9 cellular contexts compared by ENCODE assay signal in genomic region chr7:121752706-121753105, GRCh38.
DNase-seq lines count a peak whose midpoint lies in the region; ATAC-seq and TF ChIP-seq lines count a peak whose summit lies in the region.
"Had no signal": no experiment of that assay in that cellular context is flagged by ENCODE, and none has a peak within 500 bp of the region (broad histone marks: within the 10 kb centered on the region; RNA-seq: fewer than 3 reads in every experiment).

No MANE protein-coding gene starts in this region.

- TF ChIP-seq POLR2A in prostate gland (IDR thresholded peaks at IDR 0.05) = no peak

- no peak for ATAC-seq in HG03354 (IDR thresholded peaks at IDR 0.05; ENCODE audit: poor library complexity, severe bottlenecking, unreplicated experiment)
- no peak for ATAC-seq in activated CD4-positive, alpha-beta T cell treated with anti-CD3 and anti-CD28 coated beads for 36 hours
- ATAC-seq: left lung had no signal

- intact Hi-C loops in dorsolateral prefrontal cortex (cut with DNase I) (loop anchor here (2.0 to 5.0 kb wide), 2 partner anchors 45 to 242 kb away; no protein-coding TSS in a partner anchor), prostate gland (cut with DNase I) (no loop called here)
- intact Hi-C loops in activated CD4-positive, alpha-beta T cell treated with anti-CD3 and anti-CD28 coated beads for 36 hours (cut with DNase I, micrococcal nuclease) = loop anchor here (2.0 to 5.0 kb wide), 2 partner anchors 242 to 245 kb away; no protein-coding TSS in a partner anchor

- H3K9me3 Mint-ChIP-seq in activated CD4-positive, alpha-beta T cell treated with anti-CD3 and anti-CD28 coated beads for 36 hours (ENCODE audit: low read depth) = no peaks in the 10 kb centered on the region
- H3K9me3 Mint-ChIP-seq: activated naive CD4-positive, alpha-beta T cell treated with anti-CD3 and anti-CD28 coated beads, Interleukin-2, amount 50 U/mL, for 24 hours had no signal

- H3K4me3 Mint-ChIP-seq in activated CD4-positive, alpha-beta T cell treated with anti-CD3 and anti-CD28 coated beads for 36 hours = no peak overlapping the region
- H3K4me3 Mint-ChIP-seq: activated naive CD4-positive, alpha-beta T cell treated with anti-CD3 and anti-CD28 coated beads, Interleukin-2, amount 50 U/mL, for 24 hours had no signal

- H3K27me3 Mint-ChIP-seq in activated CD4-positive, alpha-beta T cell treated with anti-CD3 and anti-CD28 coated beads for 36 hours = no peaks in the 10 kb centered on the region
- H3K27me3 Mint-ChIP-seq: activated naive CD4-positive, alpha-beta T cell treated with anti-CD3 and anti-CD28 coated beads, Interleukin-2, amount 50 U/mL, for 24 hours had no signal

- H3K36me3 Mint-ChIP-seq in activated CD4-positive, alpha-beta T cell treated with anti-CD3 and anti-CD28 coated beads for 36 hours (ENCODE audit: low read depth) = no peaks in the 10 kb centered on the region
- H3K36me3 Mint-ChIP-seq: activated naive CD4-positive, alpha-beta T cell treated with anti-CD3 and anti-CD28 coated beads, Interleukin-2, amount 50 U/mL, for 24 hours had no signal

- no peaks in the 10 kb centered on the region for H3K4me1 ChIP-seq in prostate gland (replicated peaks)
- H3K4me1 ChIP-seq: left lung had no signal

- TF ChIP-seq CTCF in GM12873 (IDR thresholded peaks at IDR 0.05; ENCODE audit: insufficient read depth, low read depth, low read length, missing control alignments) (peak; percentile 42), dorsolateral prefrontal cortex (IDR thresholded peaks at IDR 0.05 in 54 of 56, conservative IDR thresholded peaks at IDR 0.05 in 2 of 56; ENCODE audit: low read depth in 1 of 56, partially characterized antibody in 56 of 56) (peak in 52 of 56 donors; percentile 18 to 74 (median 48)), prostate gland (IDR thresholded peaks at IDR 0.05) (no peak)

- POLR2A ChIA-PET in activated CD4-positive, alpha-beta T cell treated with anti-CD3 and anti-CD28 coated beads for 36 hours (lab: Charles Lee) = no interaction called here

- no peaks in the 10 kb centered on the region for H3K9me3 ChIP-seq in prostate gland
- H3K9me3 ChIP-seq: left lung had no signal

- CTCF ChIA-PET in activated CD4-positive, alpha-beta T cell treated with anti-CD3 and anti-CD28 coated beads for 36 hours (lab: Charles Lee) = interaction anchor here (1.6 kb wide), 1 partner anchor 242 kb away, joined by 4 read pairs; no protein-coding TSS in a partner anchor

- DNase-seq in NCI-H146 (lab: John Stamatoyannopoulos, UW) = peak; percentile 47
- DNase-seq in dorsolateral prefrontal cortex = no peak
- DNase-seq in pons (ENCODE audit: low spot score) = peak; percentile 31
- DNase-seq in activated CD4-positive, alpha-beta T cell treated with anti-CD3 and anti-CD28 coated beads for 36 hours = no peak
- DNase-seq in prostate gland (ENCODE audit: low spot score) = no peak
- DNase-seq: left lung had no signal

- H3K36me3 ChIP-seq in prostate gland = no peaks in the 10 kb centered on the region
- H3K36me3 ChIP-seq: left lung had no signal

- H3K27ac ChIP-seq in dorsolateral prefrontal cortex (no peak overlapping the region), prostate gland (no peak overlapping the region)
- H3K27ac ChIP-seq: left lung had no signal

- H3K27me3 ChIP-seq in dorsolateral prefrontal cortex (peaks cover 0 to 66% (median 3%) of the 10 kb centered on the region in 45 donors), prostate gland (replicated peaks; ENCODE audit: insufficient read depth) (no peaks in the 10 kb centered on the region)
- H3K27me3 ChIP-seq: left lung had no signal

- no peak overlapping the region for H3K27ac Mint-ChIP-seq in activated CD4-positive, alpha-beta T cell treated with anti-CD3 and anti-CD28 coated beads for 36 hours
- H3K27ac Mint-ChIP-seq: activated naive CD4-positive, alpha-beta T cell treated with anti-CD3 and anti-CD28 coated beads, Interleukin-2, amount 50 U/mL, for 24 hours had no signal

- H3K4me1 Mint-ChIP-seq in activated CD4-positive, alpha-beta T cell treated with anti-CD3 and anti-CD28 coated beads for 36 hours = no peaks in the 10 kb centered on the region
- H3K4me1 Mint-ChIP-seq: activated naive CD4-positive, alpha-beta T cell treated with anti-CD3 and anti-CD28 coated beads, Interleukin-2, amount 50 U/mL, for 24 hours had no signal

- H3K4me3 ChIP-seq in dorsolateral prefrontal cortex (no peak overlapping the region), prostate gland (no peak overlapping the region)
- H3K4me3 ChIP-seq: left lung had no signal

- 68% methylated on average over 4 of the region's 4 CpGs for WGBS in prostate gland

Comparison
In these comparisons a context has a peak if more than half of its experiments do, and no peak if none do; other contexts are left out.
1. CTCF ChIP-seq: peak in GM12873 (single experiment) and dorsolateral prefrontal cortex (52 of 56); none in prostate gland (0 of 4).
2. DNase-seq: peak in NCI-H146 (single experiment) and pons (single experiment); none in dorsolateral prefrontal cortex (0 of 10), activated CD4-positive, alpha-beta T cell treated with anti-CD3 and anti-CD28 coated beads for 36 hours (single experiment) and prostate gland (single experiment).